In genomic region chr12:120264511-120265202, GRCh38 we compare ENCODE assay signal across 8 cellular contexts.
A peak's percentile ranks its signal among the peaks of the same experiment; 100 is the strongest.
DNase-seq lines count a peak whose midpoint lies in the region; ATAC-seq lines count a peak whose summit lies in the region.

No MANE protein-coding gene starts in this region.

- H3K4me1 Mint-ChIP-seq in activated naive CD8-positive, alpha-beta T cell (ENCODE audit: low read depth): peaks cover 55% of the 10 kb centered on the region
- H3K4me1 Mint-ChIP-seq in stimulated activated memory B cell treated with anti-CD40 and anti-IgM and Interleukin-4, amounts not matched to agents 10 μg/mL and 1 μg/mL and 100 μg/mL, for 72 hours: peaks cover 23% of the 10 kb centered on the region

- H3K9me3 Mint-ChIP-seq in activated naive CD8-positive, alpha-beta T cell (ENCODE audit: low read depth): no peaks in the 10 kb centered on the region
- no peaks in the 10 kb centered on the region for H3K9me3 Mint-ChIP-seq in stimulated activated memory B cell treated with anti-CD40 and anti-IgM and Interleukin-4, amounts not matched to agents 10 μg/mL and 1 μg/mL and 100 μg/mL, for 72 hours

- peak overlapping the region; percentile 86 for H3K4me3 ChIP-seq in iPS-18c (ENCODE audit: insufficient read depth, low read depth, low read length)

- no peaks in the 10 kb centered on the region for H3K27me3 Mint-ChIP-seq in activated naive CD8-positive, alpha-beta T cell
- H3K27me3 Mint-ChIP-seq in stimulated activated memory B cell treated with anti-CD40 and anti-IgM and Interleukin-4, amounts not matched to agents 10 μg/mL and 1 μg/mL and 100 μg/mL, for 72 hours: peaks cover 58% of the 10 kb centered on the region

- peaks cover 3% of the 10 kb centered on the region for H3K9me3 ChIP-seq in iPS-18c (ENCODE audit: control insufficient read depth, insufficient read depth, low read length)

- ATAC-seq in stimulated activated memory B cell treated with anti-CD40 and anti-IgM and Interleukin-4, amounts not matched to agents 10 μg/mL and 1 μg/mL and 100 μg/mL, for 72 hours: no peak
- no peak for ATAC-seq in HG02970 (IDR thresholded peaks at IDR 0.05; ENCODE audit: low FRiP score, unreplicated experiment)

- H3K27ac Mint-ChIP-seq in activated naive CD8-positive, alpha-beta T cell: peak overlapping the region; percentile 85
- H3K27ac Mint-ChIP-seq in stimulated activated memory B cell treated with anti-CD40 and anti-IgM and Interleukin-4, amounts not matched to agents 10 μg/mL and 1 μg/mL and 100 μg/mL, for 72 hours: peak overlapping the region; percentile 50

- peak overlapping the region; percentile 92 for H3K4me3 Mint-ChIP-seq in activated naive CD8-positive, alpha-beta T cell
- peak overlapping the region; percentile 73 for H3K4me3 Mint-ChIP-seq in stimulated activated memory B cell treated with anti-CD40 and anti-IgM and Interleukin-4, amounts not matched to agents 10 μg/mL and 1 μg/mL and 100 μg/mL, for 72 hours

- DNase-seq in HPDE6-E6E7 (ENCODE audit: extremely low spot score) (peak; percentile 84), NCI-H1048 (lab: John Stamatoyannopoulos, UW) (no peak), DMS53 (lab: John Stamatoyannopoulos, UW) (no peak)
- no peak for DNase-seq in stimulated activated CD4-positive, alpha-beta T cell treated with anti-CD3 and anti-CD28 coated beads, Interleukin-4, amount 100 ng/mL, for 4 hours

- H3K36me3 Mint-ChIP-seq in activated naive CD8-positive, alpha-beta T cell: no peaks in the 10 kb centered on the region
- H3K36me3 Mint-ChIP-seq in stimulated activated memory B cell treated with anti-CD40 and anti-IgM and Interleukin-4, amounts not matched to agents 10 μg/mL and 1 μg/mL and 100 μg/mL, for 72 hours: no peaks in the 10 kb centered on the region
